19 cellular contexts compared by ENCODE assay signal in the genomic region with DNA sequence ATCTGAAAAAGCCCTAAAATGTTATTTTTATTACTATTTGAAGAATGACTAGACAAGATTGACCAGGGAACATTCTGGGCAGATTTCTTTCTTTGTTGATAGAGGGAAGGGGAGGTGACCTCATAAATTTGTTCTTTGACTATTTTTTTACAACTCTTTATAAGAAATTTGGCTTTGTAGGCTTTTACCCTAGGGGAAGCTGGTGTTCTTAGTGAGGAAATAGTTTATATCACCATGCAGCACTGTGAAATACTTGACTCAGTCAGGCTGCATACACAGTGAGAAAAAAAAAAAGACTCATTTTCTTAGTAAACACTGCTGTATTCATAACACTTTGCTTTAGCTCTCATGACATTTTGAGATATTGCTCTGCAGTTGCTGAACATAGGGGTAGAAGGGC.
DNase-seq lines count a peak whose midpoint lies in the region; ATAC-seq and TF ChIP-seq lines count a peak whose summit lies in the region.
"Had no signal": no experiment of that assay in that cellular context is flagged by ENCODE, and none has a peak within 500 bp of the region (broad histone marks: within the 10 kb centered on the region; RNA-seq: fewer than 3 reads in every experiment).

No MANE protein-coding gene starts in this region.

- H3K36me3 Mint-ChIP-seq in MCF 10A (ENCODE audit: insufficient read depth, unreplicated experiment) (no peaks in the 10 kb centered on the region), osteocyte (ENCODE audit: unreplicated experiment) (no peaks in the 10 kb centered on the region), type B pancreatic cell (no peaks in the 10 kb centered on the region)
- H3K36me3 Mint-ChIP-seq: naive B cell; stimulated activated naive B cell treated with anti-CD40 and anti-IgM and Interleukin-4, amounts not matched to agents 10 μg/mL and 1 μg/mL and 100 μg/mL, for 72 hours had no signal

- no peak overlapping the region for H3K4me2 ChIP-seq in trophoblast cell (ENCODE audit: low read length)

- H3K4me3 ChIP-seq in trophoblast cell (ENCODE audit: low read depth, low read length) (no peak overlapping the region), ovary (no peak overlapping the region)

- no peak overlapping the region for H3K4ac ChIP-seq in trophoblast cell (ENCODE audit: low read depth, low read length)

- CTCF ChIA-PET in MCF 10A (lab: Yijun Ruan, JAX), result interaction anchor here (0.7 to 0.8 kb wide), 2 partner anchors 110 to 227 kb away, joined by 3 to 4 read pairs; no protein-coding TSS in a partner anchor

- H3K27ac Mint-ChIP-seq in MCF 10A (ENCODE audit: low read depth, unreplicated experiment) (peak overlapping the region; percentile 74), osteocyte (ENCODE audit: unreplicated experiment) (peak overlapping the region; percentile 48), type B pancreatic cell (peak overlapping the region; percentile 49)
- H3K27ac Mint-ChIP-seq: activated CD4-positive, alpha-beta T cell treated with anti-CD3 and anti-CD28 coated beads, Interleukin-2, amount 10 ng/mL, durations not matched to agents 7 days and 5 days; effector memory CD8-positive, alpha-beta T cell; naive B cell; stimulated activated naive B cell treated with anti-CD40 and anti-IgM and Interleukin-4, amounts not matched to agents 10 μg/mL and 1 μg/mL and 100 μg/mL, for 72 hours had no signal

- TF ChIP-seq POLR2A in ovary (IDR thresholded peaks at IDR 0.05), result no peak

- peaks cover 7% of the 10 kb centered on the region for H3K9me3 Mint-ChIP-seq in MCF 10A (ENCODE audit: unreplicated experiment)
- no peaks in the 10 kb centered on the region for H3K9me3 Mint-ChIP-seq in osteocyte (ENCODE audit: unreplicated experiment)
- H3K9me3 Mint-ChIP-seq in type B pancreatic cell, result peaks cover 4% of the 10 kb centered on the region
- H3K9me3 Mint-ChIP-seq: activated CD4-positive, alpha-beta T cell treated with anti-CD3 and anti-CD28 coated beads, Interleukin-2, amount 10 ng/mL, durations not matched to agents 7 days and 5 days; effector memory CD8-positive, alpha-beta T cell; naive B cell had no signal

- no peak overlapping the region for H3K4me3 Mint-ChIP-seq in MCF 10A (ENCODE audit: unreplicated experiment)
- H3K4me3 Mint-ChIP-seq in osteocyte (ENCODE audit: unreplicated experiment), result no peak overlapping the region
- no peak overlapping the region for H3K4me3 Mint-ChIP-seq in type B pancreatic cell
- H3K4me3 Mint-ChIP-seq: activated CD4-positive, alpha-beta T cell treated with anti-CD3 and anti-CD28 coated beads, Interleukin-2, amount 10 ng/mL, durations not matched to agents 7 days and 5 days; CD8-positive, alpha-beta memory T cell; effector memory CD8-positive, alpha-beta T cell; naive B cell; stimulated activated naive B cell treated with anti-CD40 and anti-IgM and Interleukin-4, amounts not matched to agents 10 μg/mL and 1 μg/mL and 100 μg/mL, for 72 hours had no signal

- no peak overlapping the region for H3K23ac ChIP-seq in trophoblast cell (ENCODE audit: low read length)

- POLR2A ChIA-PET in MCF 10A (lab: Yijun Ruan, JAX), result interaction anchor here (0.6 to 3.7 kb wide), 25 partner anchors 9 to 631 kb away, joined by 3 to 57 read pairs (median 5); a partner anchor contains a TSS

- TF ChIP-seq CTCF in MCF 10A (IDR thresholded peaks at IDR 0.05; ENCODE audit: unreplicated experiment), result no peak
- no peak for TF ChIP-seq CTCF in osteocyte (IDR thresholded peaks at IDR 0.05)
- no peak for TF ChIP-seq CTCF in type B pancreatic cell (conservative IDR thresholded peaks at IDR 0.05)
- no peak for TF ChIP-seq CTCF in ovary (IDR thresholded peaks at IDR 0.05)

- H3K14ac ChIP-seq in trophoblast cell (ENCODE audit: low read length), result no peak overlapping the region

- H3K9ac ChIP-seq in trophoblast cell (ENCODE audit: low read length), result no peak overlapping the region

- no peak overlapping the region for H2BK5ac ChIP-seq in trophoblast cell (ENCODE audit: low read depth, low read length, poor library complexity)

- intact Hi-C loops in MCF 10A (cut with micrococcal nuclease) (no loop called here), Right ventricle myocardium superior (cut with DNase I) (no loop called here), ovary (cut with DNase I) (no loop called here)

- H3K27me3 ChIP-seq in trophoblast cell (ENCODE audit: insufficient read depth, low read length), result no peaks in the 10 kb centered on the region
- H3K27me3 ChIP-seq in ovary, result no peaks in the 10 kb centered on the region

- peaks cover 3% of the 10 kb centered on the region for H3K79me1 ChIP-seq in trophoblast cell (ENCODE audit: low read length)

- DNase-seq in MCF 10A (ENCODE audit: unreplicated experiment) (no peak), Right ventricle myocardium superior (no peak), osteocyte (ENCODE audit: extremely low spot score, unreplicated experiment) (no peak), type B pancreatic cell (ENCODE audit: extremely low spot score, unreplicated experiment) (no peak), trophoblast cell (no peak), NCI-H526 (lab: John Stamatoyannopoulos, UW) (no peak), occipital lobe (lab: John Stamatoyannopoulos, UW) (no peak), ovary (no peak)
- DNase-seq: activated CD4-positive, alpha-beta T cell treated with anti-CD3 and anti-CD28 coated beads, Interleukin-2, amount 10 ng/mL, durations not matched to agents 7 days and 5 days; activated gamma-delta T cell; amniotic stem cell; CD8-positive, alpha-beta memory T cell; cerebellar nuclear complex; DND-41; effector memory CD8-positive, alpha-beta T cell; Karpas-422; naive B cell; NCI-H1105 treated with DMSO at 0.1 percent for 48 hours; stimulated activated naive B cell treated with anti-CD40 and anti-IgM and Interleukin-4, amounts not matched to agents 10 μg/mL and 1 μg/mL and 100 μg/mL, for 72 hours had no signal

- no peaks in the 10 kb centered on the region for H3K79me2 ChIP-seq in trophoblast cell (ENCODE audit: control insufficient read depth, insufficient read depth, low read length, poor library complexity)

- H3K27ac ChIP-seq in trophoblast cell (ENCODE audit: low read depth, low read length) (no peak overlapping the region), ovary (no peak overlapping the region)

- H2AK5ac ChIP-seq in trophoblast cell (ENCODE audit: low read length), result no peak overlapping the region

- H3K36me3 ChIP-seq in trophoblast cell (ENCODE audit: control insufficient read depth in 1 of 2, insufficient read depth in 2 of 2, low read length in 2 of 2), result no peaks in the 10 kb centered on the region
- no peaks in the 10 kb centered on the region for H3K36me3 ChIP-seq in ovary

- H2BK12ac ChIP-seq in trophoblast cell (ENCODE audit: low read length), result no peak overlapping the region

- no peak overlapping the region for H3K18ac ChIP-seq in trophoblast cell (ENCODE audit: low read length)

- H4K91ac ChIP-seq in trophoblast cell (ENCODE audit: low read depth, low read length), result no peak overlapping the region

- no peak overlapping the region for H4K8ac ChIP-seq in trophoblast cell (ENCODE audit: low read depth, low read length)

- H3K27me3 Mint-ChIP-seq in MCF 10A (ENCODE audit: insufficient read depth, unreplicated experiment) (no peaks in the 10 kb centered on the region), osteocyte (ENCODE audit: unreplicated experiment) (peaks cover 5% of the 10 kb centered on the region), type B pancreatic cell (peaks cover 4% of the 10 kb centered on the region)
- H3K27me3 Mint-ChIP-seq: stimulated activated naive B cell treated with anti-CD40 and anti-IgM and Interleukin-4, amounts not matched to agents 10 μg/mL and 1 μg/mL and 100 μg/mL, for 72 hours had no signal

- H3K4me1 Mint-ChIP-seq in MCF 10A (ENCODE audit: insufficient read depth, unreplicated experiment) (peaks cover 42% of the 10 kb centered on the region), osteocyte (ENCODE audit: unreplicated experiment) (peaks cover 17% of the 10 kb centered on the region), type B pancreatic cell (ENCODE audit: unreplicated experiment) (peaks cover 12% of the 10 kb centered on the region)
- H3K4me1 Mint-ChIP-seq: activated CD4-positive, alpha-beta T cell treated with anti-CD3 and anti-CD28 coated beads, Interleukin-2, amount 10 ng/mL, durations not matched to agents 7 days and 5 days; CD8-positive, alpha-beta memory T cell; naive B cell; stimulated activated naive B cell treated with anti-CD40 and anti-IgM and Interleukin-4, amounts not matched to agents 10 μg/mL and 1 μg/mL and 100 μg/mL, for 72 hours had no signal

- BruUV-seq in MCF 10A (replicated peaks; lab: Mats Ljungman, UMichigan), result no TSS peak

- H2BK120ac ChIP-seq in trophoblast cell (ENCODE audit: insufficient read depth, low read length, poor library complexity), result no peak overlapping the region

- H3K9me3 ChIP-seq in trophoblast cell (ENCODE audit: insufficient read depth, low read depth, low read length) (peaks cover 2% of the 10 kb centered on the region), ovary (no peaks in the 10 kb centered on the region)

- H3K4me1 ChIP-seq in trophoblast cell (ENCODE audit: control insufficient read depth in 1 of 2, insufficient read depth in 2 of 2, low read length in 2 of 2), result peaks cover 4 to 5% of the 10 kb centered on the region in 2 experiments
- H3K4me1 ChIP-seq in ovary (ENCODE audit: insufficient read depth), result no peaks in the 10 kb centered on the region

- no peak overlapping the region for H2AFZ ChIP-seq in trophoblast cell (ENCODE audit: insufficient read depth, low read length, poor library complexity)

- peak; percentile 93 for ATAC-seq in Right ventricle myocardium superior (ENCODE audit: poor library complexity)
- ATAC-seq: effector memory CD8-positive, alpha-beta T cell; stimulated activated naive B cell treated with anti-CD40 and anti-IgM and Interleukin-4, amounts not matched to agents 10 μg/mL and 1 μg/mL and 100 μg/mL, for 72 hours had no signal

- no peak overlapping the region for H4K12ac ChIP-seq in trophoblast cell (ENCODE audit: low read depth, low read length)

- TF ChIP-seq EP300 in ovary (IDR thresholded peaks at IDR 0.05), result no peak
